In the genomic region with DNA sequence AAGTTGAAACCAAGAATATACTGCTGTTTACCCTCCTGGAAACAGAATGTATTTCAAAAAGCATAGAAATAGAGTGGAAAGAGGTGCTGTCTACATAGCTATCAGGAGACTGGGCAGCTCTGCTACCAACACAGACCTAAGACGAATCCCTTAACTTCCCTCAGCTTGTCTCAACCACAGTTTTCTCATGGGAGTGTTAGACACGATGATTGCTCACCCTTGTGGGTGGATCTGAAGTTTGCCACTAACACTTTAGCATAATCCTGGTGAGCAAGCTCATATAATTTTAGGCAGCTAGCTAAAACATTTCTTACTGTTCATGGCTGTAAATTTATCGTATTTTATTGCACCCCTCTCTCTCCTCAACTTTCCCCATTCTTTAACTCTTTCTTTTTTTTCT, we compare ENCODE assay signal across 11 cellular contexts. TPM values are rescaled to one million over a fixed set of nuclear protein-coding genes. Genes with fewer than 3 reads are reported as not detected.
DNase-seq lines count a peak whose midpoint lies in the region; TF ChIP-seq lines count a peak whose summit lies in the region.
"Had no signal": no experiment of that assay in that cellular context is flagged by ENCODE, and none has a peak within 500 bp of the region (broad histone marks: within the 10 kb centered on the region; RNA-seq: fewer than 3 reads in every experiment).

No MANE protein-coding gene starts in this region.

- peak overlapping the region; percentile 2 for H3K9ac ChIP-seq in adipocyte (ENCODE audit: low read length)

- H3K36me3 ChIP-seq in A673 (ENCODE audit: insufficient read depth, low read length, poor library complexity, severe bottlenecking): no peaks in the 10 kb centered on the region
- H3K36me3 ChIP-seq in adipocyte (ENCODE audit: control insufficient read depth, insufficient read depth, low read length, severe bottlenecking): peaks cover 19% of the 10 kb centered on the region

- H3K4me3 ChIP-seq in A673 (ENCODE audit: low read depth, low read length, poor library complexity, severe bottlenecking) (no peak overlapping the region), adipocyte (ENCODE audit: low read length) (no peak overlapping the region)
- H3K4me3 ChIP-seq: PC-9 had no signal

- no peaks in the 10 kb centered on the region for H3K9me3 ChIP-seq in A673 (ENCODE audit: low read depth, low read length, poor library complexity, severe bottlenecking)
- H3K9me3 ChIP-seq in adipocyte (ENCODE audit: control insufficient read depth, low read length): no peaks in the 10 kb centered on the region

- H3K4me1 ChIP-seq in A673 (ENCODE audit: insufficient read depth, low read length, poor library complexity, severe bottlenecking) (no peaks in the 10 kb centered on the region), adipocyte (ENCODE audit: control insufficient read depth, insufficient read depth, low read length) (peaks cover 8% of the 10 kb centered on the region)

- POLR2A ChIA-PET in A673 (lab: Charles Lee; ENCODE audit: low non-redundant PET): no interaction called here

- TF ChIP-seq CTCF in A673 (conservative IDR thresholded peaks at IDR 0.05; ENCODE audit: low read depth, low read length): 0 out of 2 replicates have a peak, but pooled peaks have one; percentile 8

- intact Hi-C loops in A673 (cut with micrococcal nuclease; ENCODE audit: unreplicated experiment): no loop called here

- no TSS peak for BruUV-seq in A673 (replicated peaks; lab: Mats Ljungman, UMichigan)

- CTCF ChIA-PET in A673 (lab: Charles Lee): no interaction called here

- H3K27me3 ChIP-seq in A673 (replicated peaks; ENCODE audit: insufficient read depth, low read depth, low read length, poor library complexity) (no peaks in the 10 kb centered on the region), adipocyte (replicated peaks; ENCODE audit: control insufficient read depth, insufficient read depth, low read length) (no peaks in the 10 kb centered on the region)

- DNase-seq in A673 (ENCODE audit: low spot score) (no peak), GM04503 (ENCODE audit: low read depth) (peak; percentile 47), adipocyte (ENCODE audit: low read depth) (peak; percentile 80), hepatic stellate cell (ENCODE audit: low spot score) (peak; percentile 58), HuH-7.5 (ENCODE audit: low spot score) (no peak), SHP77 (lab: John Stamatoyannopoulos, UW) (no peak), germinal center (ENCODE audit: low spot score) (no peak), T-helper 9 cell (no peak)
- DNase-seq: CD4-positive, CD25-positive, alpha-beta regulatory T cell; kidney; PC-9 had no signal

- H3K27ac ChIP-seq in A673 (ENCODE audit: low read depth, low read length, poor library complexity, severe bottlenecking): no peak overlapping the region
- H3K27ac ChIP-seq: PC-9 had no signal

RNA-seq across cellular contexts. Expression of gene C12orf75, which starts 38.5 kb away (rescaled TPM):
- 46.0 and 47.4 TPM in 2 replicates for total RNA-seq in A673 (2021)

Comparison
In these comparisons a context has a peak if more than half of its experiments do, and no peak if none do; other contexts are left out.
1. DNase-seq: peak in GM04503 (single experiment), adipocyte (single experiment) and hepatic stellate cell (single experiment); none in A673 (single experiment), HuH-7.5 (single experiment), SHP77 (0 of 2), germinal center (single experiment) and T-helper 9 cell (single experiment).